Comparison of ENCODE assay signal across 8 cellular contexts in the genomic region with DNA sequence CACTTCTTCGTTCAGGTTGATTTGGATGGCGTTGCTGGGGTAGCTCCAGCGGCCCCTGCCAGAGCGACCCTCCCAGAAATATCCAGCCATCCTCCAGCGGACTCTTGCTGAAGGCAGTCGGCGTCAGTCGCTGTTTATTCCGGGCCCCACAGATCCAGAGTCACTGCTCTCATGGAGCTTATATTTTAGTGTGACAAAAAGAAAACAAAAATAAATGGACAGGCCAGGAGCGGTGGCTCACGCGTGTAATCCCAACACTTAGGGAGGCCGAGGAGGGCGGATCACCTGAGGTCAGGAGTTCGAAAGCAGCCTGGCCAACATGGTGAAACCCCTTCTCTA. TPM values are rescaled to one million over a fixed set of nuclear protein-coding genes. Genes with fewer than 3 reads are reported as not detected.
DNase-seq lines count a peak whose midpoint lies in the region; ATAC-seq, FAIRE-seq and TF ChIP-seq lines count a peak whose summit lies in the region.

No MANE protein-coding gene starts in this region.

- no peak for TF ChIP-seq RAD21 in HCT116 (IDR thresholded peaks at IDR 0.05; ENCODE audit: low read depth)

- H3K4me2 ChIP-seq in HCT116 (ENCODE audit: low read length) = peak overlapping the region; percentile 92

- TSS peak; percentile 96 for BruUV-seq in HCT116 (replicated peaks; lab: Mats Ljungman, UMichigan)

- peaks cover 6 to 12% of the 10 kb centered on the region in 2 experiments for H3K4me1 ChIP-seq in HCT116 (ENCODE audit: control insufficient read depth in 1 of 2, insufficient read depth in 2 of 2, low read length in 2 of 2)
- peaks cover 2% of the 10 kb centered on the region for H3K4me1 ChIP-seq in right cardiac atrium (ENCODE audit: control insufficient read depth, insufficient read depth, low read length)
- H3K4me1 ChIP-seq in small intestine (ENCODE audit: control insufficient read depth in 2 of 2, insufficient read depth in 1 of 2, low read depth in 1 of 2, low read length in 1 of 2) = no peaks in the 10 kb centered on the region

- no peak for TF ChIP-seq POLR2A in HCT116 (IDR thresholded peaks at IDR 0.05; ENCODE audit: borderline replicate concordance, extremely low read depth, insufficient read depth, insufficient read length)

- intact Hi-C loops in HCT116 (cut with micrococcal nuclease) (no loop called here), right cardiac atrium (cut with DNase I) (no loop called here)

- H3K36me3 ChIP-seq in HCT116 (ENCODE audit: control insufficient read depth in 1 of 2, insufficient read depth in 2 of 2, low read length in 2 of 2) (peaks cover 5 to 15% of the 10 kb centered on the region in 2 experiments; a peak in 3 of 4 replicates), small intestine (ENCODE audit: control insufficient read depth in 2 of 2, insufficient read depth in 2 of 2, low read length in 2 of 2) (no peaks in the 10 kb centered on the region)

- H3K27ac Mint-ChIP-seq in activated CD4-positive, alpha-beta memory T cell treated with anti-CD3 and anti-CD28 coated beads, Interleukin-2, amount 10 ng/mL, durations not matched to agents 7 days and 5 days = peak overlapping the region; percentile 85

- H3K4me3 ChIP-seq in HCT116 (replicated peaks in 1 of 2; ENCODE audit: low read depth in 1 of 2, low read length in 2 of 2) (peak overlapping the region; percentile 95 to 98), right cardiac atrium (ENCODE audit: low read length) (peak overlapping the region; percentile 59), small intestine (ENCODE audit: low read depth in 1 of 2, low read length in 2 of 2) (peak overlapping the region; percentile 71 to 90)

- H3K27me3 ChIP-seq in HCT116 (ENCODE audit: insufficient read depth, low read length) (no peaks in the 10 kb centered on the region), right cardiac atrium (ENCODE audit: control insufficient read depth, insufficient read depth) (no peaks in the 10 kb centered on the region), small intestine (ENCODE audit: control insufficient read depth in 2 of 2, insufficient read depth in 2 of 2, low read length in 2 of 2) (no peaks in the 10 kb centered on the region)

- no peak for TF ChIP-seq CTCF in HCT116 (IDR thresholded peaks at IDR 0.05 in 2 of 3, conservative IDR thresholded peaks at IDR 0.05 in 1 of 3; ENCODE audit: borderline replicate concordance in 1 of 3, insufficient read depth in 1 of 3, low read depth in 2 of 3, low read length in 2 of 3)

- ATAC-seq in HCT116 (peak; percentile 21), right cardiac atrium (peak in 1 of 2 donors; percentile 45), GM18498 (IDR thresholded peaks at IDR 0.05; ENCODE audit: unreplicated experiment) (no peak)

- H3K27ac ChIP-seq in HCT116 (ENCODE audit: low read depth, low read length) (peak overlapping the region; percentile 97), right cardiac atrium (ENCODE audit: low read length) (peak overlapping the region; percentile 88), small intestine (ENCODE audit: low read depth in 1 of 2, low read length in 1 of 2) (peak overlapping the region in 1 of 2 donors; percentile 92)

- RAD21 ChIA-PET in HCT116 (lab: Charles Lee; ENCODE audit: low non-redundant PET in 1 of 2, low total read pairs in 2 of 2, uncharacterized antibody in 2 of 2, unreplicated experiment in 2 of 2) = no interaction called here

- CTCF ChIA-PET in HCT116 (lab: Charles Lee) = interaction anchor here (2.5 kb wide), 1 partner anchor 12 kb away, joined by 17 read pairs; no protein-coding TSS in a partner anchor
- CTCF ChIA-PET in activated CD4-positive, alpha-beta memory T cell treated with anti-CD3 and anti-CD28 coated beads, Interleukin-2, amount 10 ng/mL, durations not matched to agents 7 days and 5 days (lab: Charles Lee) = interaction anchor here (0.8 to 3.0 kb wide), 5 partner anchors 12 to 221 kb away, joined by 3 to 24 read pairs (median 6); partner anchors contain the start of gene PAXBP1

- peaks cover 27% of the 10 kb centered on the region for H3K4me1 Mint-ChIP-seq in activated CD4-positive, alpha-beta memory T cell treated with anti-CD3 and anti-CD28 coated beads, Interleukin-2, amount 10 ng/mL, durations not matched to agents 7 days and 5 days

- no peaks in the 10 kb centered on the region for H4K20me1 ChIP-seq in HCT116 (ENCODE audit: insufficient read depth)

- POLR2A ChIA-PET in HCT116 (lab: Charles Lee) = interaction anchor here (1.2 to 1.5 kb wide), 2 partner anchors 12 to 115 kb away, joined by 3 to 4 read pairs; partner anchors contain the start of gene SYNJ1
- POLR2A ChIA-PET in activated CD4-positive, alpha-beta memory T cell treated with anti-CD3 and anti-CD28 coated beads, Interleukin-2, amount 10 ng/mL, durations not matched to agents 7 days and 5 days (lab: Charles Lee) = interaction anchor here (0.9 to 2.4 kb wide), 6 partner anchors 9 to 219 kb away, joined by 3 to 22 read pairs (median 4); partner anchors contain the start of genes PAXBP1 and SYNJ1

- FAIRE-seq in small intestine (lab: Jason Lieb, UNC) = no peak

- DNase-seq in HCT116 (ENCODE audit: low read depth, low spot score) = no peak
- no peak for DNase-seq in activated CD4-positive, alpha-beta memory T cell treated with anti-CD3 and anti-CD28 coated beads, Interleukin-2, amount 10 ng/mL, durations not matched to agents 7 days and 5 days
- DNase-seq in right cardiac atrium = no peak
- DNase-seq in small intestine = no peak
- DNase-seq in KG1 (lab: John Stamatoyannopoulos, UW) = no peak
- DNase-seq in effector CD8-positive, alpha-beta T cell (lab: John Stamatoyannopoulos, UW) = no peak
- DNase-seq in activated CD4-positive, alpha-beta T cell treated with anti-CD3 and anti-CD28 coated beads for 48 hours = no peak

- peaks cover 31% of the 10 kb centered on the region for H3K79me2 ChIP-seq in HCT116 (ENCODE audit: insufficient read depth, low read length)

- H2AFZ ChIP-seq in HCT116 (ENCODE audit: low read depth, low read length, poor library complexity, severe bottlenecking) = peak overlapping the region; percentile 92

- peak overlapping the region; percentile 89 for H3K9ac ChIP-seq in HCT116 (ENCODE audit: low read length)

- peak overlapping the region; percentile 93 for H3K4me3 Mint-ChIP-seq in activated CD4-positive, alpha-beta memory T cell treated with anti-CD3 and anti-CD28 coated beads, Interleukin-2, amount 10 ng/mL, durations not matched to agents 7 days and 5 days

- no peaks in the 10 kb centered on the region for H3K9me3 ChIP-seq in HCT116 (ENCODE audit: control insufficient read depth in 1 of 2, insufficient read depth in 1 of 2, low read depth in 1 of 2, low read length in 2 of 2)
- H3K9me3 ChIP-seq in right cardiac atrium (ENCODE audit: control insufficient read depth, low read length) = no peaks in the 10 kb centered on the region
- no peaks in the 10 kb centered on the region for H3K9me3 ChIP-seq in small intestine (ENCODE audit: control insufficient read depth, low read depth)

- H3K27me3 Mint-ChIP-seq in activated CD4-positive, alpha-beta memory T cell treated with anti-CD3 and anti-CD28 coated beads, Interleukin-2, amount 10 ng/mL, durations not matched to agents 7 days and 5 days = peaks cover 3% of the 10 kb centered on the region

- 5% methylated on average over 15 of the region's 15 CpGs for WGBS in right cardiac atrium
- 2 to 3% (median 3%) methylated on average over 15 of the region's 15 CpGs for WGBS in small intestine, 3 donors

- peaks cover 14% of the 10 kb centered on the region for H3K36me3 Mint-ChIP-seq in activated CD4-positive, alpha-beta memory T cell treated with anti-CD3 and anti-CD28 coated beads, Interleukin-2, amount 10 ng/mL, durations not matched to agents 7 days and 5 days (ENCODE audit: low read depth)

- no peaks in the 10 kb centered on the region for H3K9me2 ChIP-seq in HCT116 (ENCODE audit: insufficient read depth)

- no peaks in the 10 kb centered on the region for H3K9me3 Mint-ChIP-seq in activated CD4-positive, alpha-beta memory T cell treated with anti-CD3 and anti-CD28 coated beads, Interleukin-2, amount 10 ng/mL, durations not matched to agents 7 days and 5 days

TF ChIP-seq in HCT116, 20 proteins besides CTCF, POLR2A, EP300 and RAD21:
- TF ChIP-seq SIN3A (IDR thresholded peaks at IDR 0.05; ENCODE audit: low read depth) = no peak
- no peak for TF ChIP-seq ELF1 (IDR thresholded peaks at IDR 0.05; ENCODE audit: borderline replicate concordance, low read depth)
- no peak for TF ChIP-seq TCF7L2 (IDR thresholded peaks at IDR 0.05; ENCODE audit: borderline replicate concordance, extremely low read depth, insufficient read depth, insufficient read length)
- TF ChIP-seq ZNF274 (IDR thresholded peaks at IDR 0.05; ENCODE audit: low read depth, low read length) = no peak
- TF ChIP-seq POLR2AphosphoS5 (IDR thresholded peaks at IDR 0.05; ENCODE audit: low read depth, low read length) = no peak
- no peak for TF ChIP-seq EZH2phosphoT487 (IDR thresholded peaks at IDR 0.05; ENCODE audit: borderline replicate concordance)
- TF ChIP-seq, protein P1, sequence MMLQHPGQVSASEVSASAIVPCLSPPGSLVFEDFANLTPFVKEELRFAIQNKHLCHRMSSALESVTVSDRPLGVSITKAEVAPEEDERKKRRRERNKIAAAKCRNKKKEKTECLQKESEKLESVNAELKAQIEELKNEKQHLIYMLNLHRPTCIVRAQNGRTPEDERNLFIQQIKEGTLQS (IDR thresholded peaks at IDR 0.05) = no peak
- TF ChIP-seq EGR1 (IDR thresholded peaks at IDR 0.05; ENCODE audit: low read depth) = no peak
- TF ChIP-seq FOSL1 (IDR thresholded peaks at IDR 0.05; ENCODE audit: low read depth) = no peak
- TF ChIP-seq MAX (IDR thresholded peaks at IDR 0.05) = no peak
- TF ChIP-seq SRF (IDR thresholded peaks at IDR 0.05; ENCODE audit: low read depth) = no peak
- TF ChIP-seq ZFX (IDR thresholded peaks at IDR 0.05) = no peak
TF ChIP-seq in HCT116: peak in this region for 0.

RNA-seq across cellular contexts. Expression of gene CFAP298, which starts 0.8 kb away (rescaled TPM):
- total RNA-seq in HCT116 (2021; ENCODE audit: unreplicated experiment) (58.2 TPM), right cardiac atrium (10 to 100 TPM; 21.5 to 23.6 (median 22.0) TPM)
- polyA plus RNA-seq in HCT116 (2012) = 38.9 and 41.3 TPM in 2 replicates
- total RNA-seq in activated CD4-positive, alpha-beta memory T cell treated with anti-CD3 and anti-CD28 coated beads, Interleukin-2, amount 10 ng/mL, durations not matched to agents 7 days and 5 days = 10 to 100 TPM; 34.0 to 34.7 TPM
- polyA plus RNA-seq in right cardiac atrium (29.8 TPM), small intestine (10 to 100 TPM; 29.5 to 42.3 (median 32.2) TPM)

RNA-seq across cellular contexts. Expression of gene TCP10L, which starts 27.6 kb away (rescaled TPM):
- total RNA-seq in HCT116 (2021; ENCODE audit: unreplicated experiment) (0.07 TPM), right cardiac atrium (1 to 10 TPM; 1.4 to 3.4 (median 2.1) TPM)
- 0.22 TPM in 1 of 2 replicates, not detected in the other for polyA plus RNA-seq in HCT116 (2012)
- under 1 TPM; 0.53 to 0.95 TPM for total RNA-seq in activated CD4-positive, alpha-beta memory T cell treated with anti-CD3 and anti-CD28 coated beads, Interleukin-2, amount 10 ng/mL, durations not matched to agents 7 days and 5 days
- polyA plus RNA-seq in right cardiac atrium (1.9 TPM), small intestine (under 1 TPM in 1 of 3 donors, not detected in 2; 0.36 TPM)
